In the genomic region with DNA sequence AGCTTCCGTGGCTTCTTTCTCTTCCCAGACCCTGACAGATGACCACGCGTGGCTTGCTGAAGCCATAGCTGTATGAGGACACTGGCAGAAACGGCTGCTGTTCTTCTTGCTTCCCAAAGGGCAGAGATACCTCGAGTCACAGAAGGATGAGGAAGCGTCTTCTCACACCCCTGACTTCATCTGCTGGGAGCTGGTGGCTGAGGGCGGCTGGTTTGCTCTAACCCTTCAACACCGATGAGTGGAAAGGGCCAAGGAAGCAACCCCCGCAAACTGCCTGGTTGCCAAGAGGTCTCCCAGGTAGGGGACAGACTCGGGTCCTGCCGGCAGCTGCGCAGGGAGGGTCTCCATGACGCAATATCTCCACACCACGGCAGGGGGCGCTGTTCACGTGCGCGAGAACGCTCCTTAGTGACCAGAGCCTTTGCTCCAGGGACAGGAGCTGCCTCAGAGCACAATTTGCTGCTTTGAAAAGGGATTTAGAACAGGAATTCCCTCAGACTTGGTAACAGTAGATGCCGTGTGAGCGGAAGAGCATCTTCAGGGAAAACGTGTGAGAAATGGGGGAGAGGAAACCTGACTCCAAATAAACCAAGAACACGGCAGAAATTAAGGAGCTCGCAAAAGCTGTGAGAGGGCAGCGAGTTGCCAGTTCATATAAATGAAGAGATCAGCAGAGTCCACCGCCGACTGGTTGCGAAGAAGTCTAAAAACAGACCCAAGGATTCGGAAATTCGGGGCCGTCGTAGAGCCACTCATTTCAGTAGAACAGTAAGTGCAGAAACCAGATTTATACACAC, we compare ENCODE assay signal across 8 cellular contexts.
DNase-seq lines count a peak whose midpoint lies in the region; ATAC-seq and TF ChIP-seq lines count a peak whose summit lies in the region.

No MANE protein-coding gene starts in this region.

- no peaks in the 10 kb centered on the region for H3K9me3 Mint-ChIP-seq in activated CD4-positive, alpha-beta T cell treated with anti-CD3 and anti-CD28 coated beads, Interleukin-2, amount 10 ng/mL, durations not matched to agents 24 days and 14 days
- peaks cover 13% of the 10 kb centered on the region for H3K9me3 Mint-ChIP-seq in chondrocyte (ENCODE audit: low read depth)

- H3K27ac Mint-ChIP-seq in activated CD4-positive, alpha-beta T cell treated with anti-CD3 and anti-CD28 coated beads, Interleukin-2, amount 10 ng/mL, durations not matched to agents 24 days and 14 days = no peak overlapping the region
- no peak overlapping the region for H3K27ac Mint-ChIP-seq in chondrocyte (ENCODE audit: unreplicated experiment)

- no peaks in the 10 kb centered on the region for H3K36me3 Mint-ChIP-seq in activated CD4-positive, alpha-beta T cell treated with anti-CD3 and anti-CD28 coated beads, Interleukin-2, amount 10 ng/mL, durations not matched to agents 24 days and 14 days (ENCODE audit: low read depth)
- H3K36me3 Mint-ChIP-seq in chondrocyte (ENCODE audit: low read depth) = peaks cover 1% of the 10 kb centered on the region

- no peaks in the 10 kb centered on the region for H3K9me3 ChIP-seq in left lung

- peaks cover 0 to 10% of the 10 kb centered on the region in 2 donors for H3K4me1 ChIP-seq in left lung

- CTCF ChIA-PET in HEK293T (lab: Yijun Ruan, JAX) = interaction anchor here (0.6 to 1.9 kb wide), 31 partner anchors 8 to 711 kb away, joined by 3 to 31 read pairs (median 4); no protein-coding TSS in a partner anchor

- peaks cover 39% of the 10 kb centered on the region for H3K27me3 Mint-ChIP-seq in activated CD4-positive, alpha-beta T cell treated with anti-CD3 and anti-CD28 coated beads, Interleukin-2, amount 10 ng/mL, durations not matched to agents 24 days and 14 days
- H3K27me3 Mint-ChIP-seq in chondrocyte (ENCODE audit: low read depth) = peaks cover 58% of the 10 kb centered on the region

- DNase-seq in DMS79 (lab: John Stamatoyannopoulos, UW) (peak; percentile 64), HEK293T (ENCODE audit: extremely low spot score) (peak; percentile 92), NCI-H2196 (lab: John Stamatoyannopoulos, UW; ENCODE audit: unreplicated experiment) (peak; percentile 61), chondrocyte (ENCODE audit: low spot score) (no peak), left lung (peak; percentile 67 to 91)
- DNase-seq in activated CD4-positive, alpha-beta T cell treated with anti-CD3 and anti-CD28 coated beads, Interleukin-2, amount 10 ng/mL, durations not matched to agents 24 days and 14 days = peak; percentile 91
- peak; percentile 72 to 80 for DNase-seq in stimulated activated CD4-positive, alpha-beta T cell treated with anti-CD3 and anti-CD28 coated beads, Interleukin-2, amount 100 ng/mL, for 48 hours

- TF ChIP-seq CTCF in chondrocyte (IDR thresholded peaks at IDR 0.05) (peak; percentile 98), left lung (IDR thresholded peaks at IDR 0.05) (peak; percentile 89 to 91)

- H3K4me3 Mint-ChIP-seq in activated CD4-positive, alpha-beta T cell treated with anti-CD3 and anti-CD28 coated beads, Interleukin-2, amount 10 ng/mL, durations not matched to agents 24 days and 14 days = no peak overlapping the region
- no peak overlapping the region for H3K4me3 Mint-ChIP-seq in chondrocyte (ENCODE audit: unreplicated experiment)

- intact Hi-C loops in activated CD4-positive, alpha-beta T cell treated with anti-CD3 and anti-CD28 coated beads, Interleukin-2, amount 10 ng/mL, durations not matched to agents 24 days and 14 days (cut with micrococcal nuclease) = loop anchor here (1.0 to 5.0 kb wide), 3 partner anchors 461 to 701 kb away; no protein-coding TSS in a partner anchor
- intact Hi-C loops in left lung (cut with DNase I) = loop anchor here in 1 of 2 donors (10.0 kb wide), 1 partner anchor 463 kb away; a partner anchor contains a TSS

- peaks cover 0 to 22% of the 10 kb centered on the region in 2 donors for H3K27me3 ChIP-seq in left lung

- POLR2A ChIA-PET in HEK293T (lab: Yijun Ruan, JAX) = interaction anchor here (0.6 kb wide), 1 partner anchor 462 kb away, joined by 3 read pairs; no protein-coding TSS in a partner anchor

- no peak overlapping the region for H3K4me3 ChIP-seq in left lung

- H3K36me3 ChIP-seq in left lung = no peaks in the 10 kb centered on the region

- no peak overlapping the region for H3K27ac ChIP-seq in left lung

- no peaks in the 10 kb centered on the region for H3K4me1 Mint-ChIP-seq in activated CD4-positive, alpha-beta T cell treated with anti-CD3 and anti-CD28 coated beads, Interleukin-2, amount 10 ng/mL, durations not matched to agents 24 days and 14 days
- peaks cover 6% of the 10 kb centered on the region for H3K4me1 Mint-ChIP-seq in chondrocyte (ENCODE audit: low read depth)

- peak; percentile 98 for ATAC-seq in left lung
- no peak for ATAC-seq in GM18517 (IDR thresholded peaks at IDR 0.05; ENCODE audit: unreplicated experiment)

TF ChIP-seq in HEK293T, 16 proteins besides CTCF, POLR2A, EP300 and RAD21:
- TF ChIP-seq FOXA1 (IDR thresholded peaks at IDR 0.05) (no peak), HDGF (IDR thresholded peaks at IDR 0.05; ENCODE audit: borderline replicate concordance) (no peak), TARDBP (IDR thresholded peaks at IDR 0.05) (no peak), CTBP1 (IDR thresholded peaks at IDR 0.05; ENCODE audit: borderline replicate concordance) (no peak), ZNF384 (IDR thresholded peaks at IDR 0.05) (no peak)
